21 cellular contexts compared by ENCODE assay signal in the genomic region with DNA sequence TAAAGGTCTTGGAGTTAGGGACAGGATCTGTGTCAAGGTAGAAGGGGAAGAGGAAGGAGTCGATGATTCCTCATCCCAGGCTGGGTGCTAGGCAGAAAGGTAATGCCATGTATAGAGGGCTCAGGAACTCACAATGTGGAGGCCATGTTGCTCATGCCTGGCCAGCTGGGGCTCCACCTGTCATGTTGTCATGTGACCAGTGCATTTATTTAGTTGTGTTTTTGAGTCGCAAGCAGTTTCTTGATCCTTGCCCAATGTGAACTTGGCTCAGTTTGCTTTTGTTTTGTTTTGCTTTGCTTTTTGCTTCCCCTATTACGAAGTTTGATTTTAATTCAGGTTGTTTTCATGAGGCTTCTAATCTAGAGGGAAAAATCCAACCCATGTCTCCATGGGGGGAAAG. TPM values are rescaled to one million over a fixed set of nuclear protein-coding genes. Genes with fewer than 3 reads are reported as not detected.
"Had no signal": no experiment of that assay in that cellular context is flagged by ENCODE, and none has a peak within 500 bp of the region (broad histone marks: within the 10 kb centered on the region; RNA-seq: fewer than 3 reads in every experiment).

No MANE protein-coding gene starts in this region.

- H3K4me3 Mint-ChIP-seq: immature natural killer cell, memory B cell, mesothelial cell of epicardium, naive B cell, nephron progenitor cell had no signal

- DNase-seq: cortex of kidney; dorsolateral prefrontal cortex; effector CD8-positive, alpha-beta T cell; glutamatergic neuron; immature natural killer cell; left lung; lower lobe of right lung; naive B cell; nephron progenitor cell; right cardiac atrium; stimulated activated CD4-positive, alpha-beta T cell treated with anti-CD3 and anti-CD28 coated beads, Interleukin-2, amount 100 ng/mL, for 48 hours; stimulated activated naive CD4-positive, alpha-beta T cell treated with Interleukin-2 at 50 U/mL for 16 hours; upper lobe of left lung; uterus had no signal

- H3K9me3 ChIP-seq: left lung, lower lobe of right lung, upper lobe of left lung, uterus had no signal

- H3K36me3 Mint-ChIP-seq: immature natural killer cell, memory B cell had no signal

- H3K4me1 ChIP-seq: left lung, lower lobe of right lung, uterus had no signal

- H3K27me3 ChIP-seq: dorsolateral prefrontal cortex, left lung, upper lobe of left lung, uterus had no signal

- H3K36me3 ChIP-seq: left lung, lower lobe of right lung, upper lobe of left lung, uterus had no signal

- H3K27ac ChIP-seq: dorsolateral prefrontal cortex, left lung, lower lobe of right lung, upper lobe of left lung, uterus had no signal

- H3K4me1 Mint-ChIP-seq: immature natural killer cell, memory B cell, naive B cell had no signal

- H3K27ac Mint-ChIP-seq: immature natural killer cell, memory B cell, mesothelial cell of epicardium, naive B cell, nephron progenitor cell had no signal

- ATAC-seq: esophagus mucosa, left lung, lower lobe of right lung, right cardiac atrium had no signal

- H3K4me2 ChIP-seq: smooth muscle cell had no signal

- H3K4me3 ChIP-seq: dorsolateral prefrontal cortex, left lung, lower lobe of right lung, smooth muscle cell, upper lobe of left lung, uterus had no signal

RNA-seq across cellular contexts. Expression of gene CASQ2, which starts 5.7 kb away (rescaled TPM):
- total RNA-seq: fibroblast of lung, osteoblast, pulmonary artery endothelial cell, smooth muscle cell had no signal
- polyA plus RNA-seq: immature natural killer cell, smooth muscle cell had no signal
